In genomic region chr11:122984186-122985011, GRCh38 we compare ENCODE assay signal across 8 cellular contexts. TPM values are rescaled to one million over a fixed set of nuclear protein-coding genes. Genes with fewer than 3 reads are reported as not detected.
DNase-seq lines count a peak whose midpoint lies in the region; ATAC-seq and TF ChIP-seq lines count a peak whose summit lies in the region.

No MANE protein-coding gene starts in this region.

- intact Hi-C loops in PC-9 (cut with micrococcal nuclease; ENCODE audit: unreplicated experiment), result no loop called here
- intact Hi-C loops in esophagus squamous epithelium (cut with DNase I), result no loop called here

- peak overlapping the region; percentile 68 for H3K4me2 ChIP-seq in PC-9

- peak; percentile 49 for DNase-seq in DMS153 treated with DMSO at 0.1 percent for 48 hours (lab: John Stamatoyannopoulos, UW; ENCODE audit: unreplicated experiment)
- no peak for DNase-seq in DMS153 (lab: John Stamatoyannopoulos, UW)
- peak; percentile 9 to 15 for DNase-seq in PC-9
- DNase-seq in esophagus squamous epithelium (lab: John Stamatoyannopoulos, UW), result no peak
- no peak for DNase-seq in SW480 (ENCODE audit: low spot score)

- H3K4me1 ChIP-seq in PC-9 (replicated peaks; ENCODE audit: insufficient read depth), result no peaks in the 10 kb centered on the region
- peaks cover 11 to 22% (median 12%) of the 10 kb centered on the region in 3 donors for H3K4me1 ChIP-seq in esophagus squamous epithelium
- H3K4me1 ChIP-seq in neuron (ENCODE audit: insufficient read depth, low read length), result peaks cover 3% of the 10 kb centered on the region

- CTCF ChIA-PET in PC-9 (lab: Charles Lee), result no interaction called here

- peaks cover 88% of the 10 kb centered on the region for H3K27me3 ChIP-seq in PC-9 (ENCODE audit: insufficient read depth, low read depth)
- H3K27me3 ChIP-seq in esophagus squamous epithelium, result peaks cover 20 to 94% (median 46%) of the 10 kb centered on the region in 4 donors
- H3K27me3 ChIP-seq in neuron (ENCODE audit: insufficient read depth, low read length), result peaks cover 73% of the 10 kb centered on the region

- no TSS peak for BruUV-seq in PC-9 (replicated peaks; lab: Mats Ljungman, UMichigan)

- no peak overlapping the region for H3K27ac ChIP-seq in PC-9
- H3K27ac ChIP-seq in esophagus squamous epithelium, result no peak overlapping the region

- 0 to 1% methylated on average over 10 to 21 of the region's 59 CpGs for WGBS in esophagus squamous epithelium, 2 donors

- H3K36me3 ChIP-seq in PC-9 (ENCODE audit: low read depth) (no peaks in the 10 kb centered on the region), esophagus squamous epithelium (no peaks in the 10 kb centered on the region), neuron (ENCODE audit: insufficient read depth, low read length) (no peaks in the 10 kb centered on the region)

- no peak for TF ChIP-seq POLR2A in esophagus squamous epithelium (IDR thresholded peaks at IDR 0.05)

- no peak for TF ChIP-seq CTCF in PC-9 (conservative IDR thresholded peaks at IDR 0.05)
- no peak for TF ChIP-seq CTCF in esophagus squamous epithelium (IDR thresholded peaks at IDR 0.05)

- no peaks in the 10 kb centered on the region for H3K79me2 ChIP-seq in PC-9 (ENCODE audit: low read depth)

- POLR2A ChIA-PET in PC-9 (lab: Charles Lee; ENCODE audit: unreplicated experiment), result no interaction called here

- H2AFZ ChIP-seq in PC-9, result no peak overlapping the region
- H2AFZ ChIP-seq in neuron (ENCODE audit: low read depth, low read length), result peak overlapping the region; percentile 92

- ATAC-seq in GM18511 (IDR thresholded peaks at IDR 0.05; ENCODE audit: unreplicated experiment), result no peak
- no peak for ATAC-seq in GM21723 (IDR thresholded peaks at IDR 0.05; ENCODE audit: unreplicated experiment)

- H3K4me3 ChIP-seq in PC-9 (peak overlapping the region; percentile 51; the same call in 1 of the 2 replicates), esophagus squamous epithelium (peak overlapping the region; percentile 28 to 73 (median 50)), neuron (ENCODE audit: low read length) (peak overlapping the region; percentile 39)

- no peaks in the 10 kb centered on the region for H3K9me2 ChIP-seq in PC-9 (ENCODE audit: insufficient read depth)

- no peaks in the 10 kb centered on the region; the same call in 1 of the 2 replicates for H4K20me1 ChIP-seq in PC-9 (ENCODE audit: insufficient read depth)

- H3K9me3 ChIP-seq in PC-9 (ENCODE audit: insufficient read depth, low read depth) (0 out of 2 replicates have a peak, but pooled peaks cover 2% of the 10 kb centered on the region), esophagus squamous epithelium (no peaks in the 10 kb centered on the region), neuron (ENCODE audit: low read length) (no peaks in the 10 kb centered on the region)

- H3F3A ChIP-seq in PC-9 (ENCODE audit: insufficient read depth, low read depth), result no peaks in the 10 kb centered on the region

RNA-seq across cellular contexts. Expression of gene BSX, which starts 2.8 kb away (rescaled TPM):
- total RNA-seq in PC-9 (2021) (not detected in 2 replicates), esophagus squamous epithelium (not detected)

Comparison
In these comparisons a context has a peak if more than half of its experiments do, and no peak if none do; other contexts are left out.
1. DNase-seq: peak in DMS153 treated with DMSO at 0.1 percent for 48 hours (single experiment) and PC-9 (2 of 2); none in DMS153 (single experiment), esophagus squamous epithelium (single experiment) and SW480 (single experiment).
2. Peak in every context shown above with its lines, with median percentiles within 50 percentile points of each other: H3K4me3 ChIP-seq.